ENCODE assay signal across 8 cellular contexts in the genomic region with DNA sequence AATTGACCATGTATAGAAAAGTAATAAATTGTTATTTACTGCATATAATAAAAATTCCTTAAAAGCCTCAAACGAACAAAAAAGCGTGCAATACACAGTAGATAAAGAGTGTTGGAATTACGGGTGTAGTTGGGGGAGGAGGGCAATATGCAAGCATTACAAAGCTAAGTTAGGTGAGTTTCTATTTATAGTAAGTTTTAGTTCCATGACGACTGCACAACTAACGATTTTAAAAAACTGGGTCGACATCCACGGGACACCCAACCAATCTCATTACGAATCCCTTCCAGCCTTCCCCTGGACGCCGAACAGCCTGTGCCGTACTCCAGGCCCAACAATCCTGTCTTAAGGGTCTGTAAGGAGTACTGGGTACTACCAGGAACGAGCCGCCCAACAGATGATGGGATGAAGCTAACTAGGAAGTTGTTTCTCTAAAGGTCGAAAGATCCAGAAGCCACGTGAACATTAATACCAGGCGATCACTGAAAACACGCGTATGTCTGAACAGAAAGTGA. TPM values are rescaled to one million over a fixed set of nuclear protein-coding genes. Genes with fewer than 3 reads are reported as not detected.
DNase-seq lines count a peak whose midpoint lies in the region; ATAC-seq lines count a peak whose summit lies in the region.
"Had no signal": no experiment of that assay in that cellular context is flagged by ENCODE, and none has a peak within 500 bp of the region (broad histone marks: within the 10 kb centered on the region; RNA-seq: fewer than 3 reads in every experiment).

No MANE protein-coding gene starts in this region.

- intact Hi-C loops in aorta (cut with DNase I): loop anchor here (5.0 to 10.0 kb wide), 3 partner anchors 717 to 1140 kb away; a partner anchor contains a TSS

- H3K4me3 Mint-ChIP-seq in activated CD4-positive, alpha-beta memory T cell treated with anti-CD3 and anti-CD28 coated beads, Interleukin-2, amount 10 ng/mL, durations not matched to agents 7 days and 5 days: peak overlapping the region; percentile 97
- H3K4me3 Mint-ChIP-seq in stimulated activated naive CD8-positive, alpha-beta T cell treated with anti-CD3 and anti-CD28 coated beads, Interleukin-15, amount 100 ng/mL, for 72 hours: peak overlapping the region; percentile 91

- H3K27me3 ChIP-seq in aorta (ENCODE audit: control insufficient read depth in 1 of 2, insufficient read depth in 2 of 2, low read length in 1 of 2): no peaks in the 10 kb centered on the region

- H3K36me3 ChIP-seq in ES-I3 (ENCODE audit: insufficient read depth, low read length): peaks cover 8% of the 10 kb centered on the region
- H3K36me3 ChIP-seq in aorta (ENCODE audit: control insufficient read depth in 1 of 2, insufficient read depth in 2 of 2, low read length in 1 of 2): no peaks in the 10 kb centered on the region

- no peaks in the 10 kb centered on the region for H3K4me1 ChIP-seq in ES-I3 (ENCODE audit: insufficient read depth, low read length)
- no peaks in the 10 kb centered on the region for H3K4me1 ChIP-seq in aorta (ENCODE audit: control insufficient read depth in 1 of 2, insufficient read depth in 2 of 2, low read length in 2 of 2)

- H3K9ac ChIP-seq in ES-I3 (ENCODE audit: low read depth, low read length): peak overlapping the region; percentile 92

- CTCF ChIA-PET in activated CD4-positive, alpha-beta memory T cell treated with anti-CD3 and anti-CD28 coated beads, Interleukin-2, amount 10 ng/mL, durations not matched to agents 7 days and 5 days (lab: Charles Lee): interaction anchor here (0.6 to 4.0 kb wide), 10 partner anchors 15 to 1150 kb away, joined by 3 to 28 read pairs (median 4); a partner anchor contains a TSS

- POLR2A ChIA-PET in activated CD4-positive, alpha-beta memory T cell treated with anti-CD3 and anti-CD28 coated beads, Interleukin-2, amount 10 ng/mL, durations not matched to agents 7 days and 5 days (lab: Charles Lee): interaction anchor here (0.7 to 4.5 kb wide), 20 partner anchors 11 to 1135 kb away, joined by 3 to 40 read pairs (median 7); a partner anchor contains a TSS

- H3K27ac Mint-ChIP-seq in activated CD4-positive, alpha-beta memory T cell treated with anti-CD3 and anti-CD28 coated beads, Interleukin-2, amount 10 ng/mL, durations not matched to agents 7 days and 5 days: peak overlapping the region; percentile 84
- H3K27ac Mint-ChIP-seq in stimulated activated naive CD8-positive, alpha-beta T cell treated with anti-CD3 and anti-CD28 coated beads, Interleukin-15, amount 100 ng/mL, for 72 hours: peak overlapping the region; percentile 92 to 96

- no peaks in the 10 kb centered on the region for H3K9me3 ChIP-seq in ES-I3 (ENCODE audit: control insufficient read depth, insufficient read depth, low read length)
- H3K9me3 ChIP-seq in aorta (ENCODE audit: control insufficient read depth, low read length): no peaks in the 10 kb centered on the region

- no peak overlapping the region for H3K27ac ChIP-seq in aorta (ENCODE audit: low read depth in 1 of 2, low read length in 2 of 2)

- peaks cover 37% of the 10 kb centered on the region for H3K36me3 Mint-ChIP-seq in activated CD4-positive, alpha-beta memory T cell treated with anti-CD3 and anti-CD28 coated beads, Interleukin-2, amount 10 ng/mL, durations not matched to agents 7 days and 5 days (ENCODE audit: low read depth)

- H3K4me3 ChIP-seq in aorta (ENCODE audit: low read length in 2 of 2): peak overlapping the region in 1 of 2 donors; percentile 82

- H3K4me1 Mint-ChIP-seq in activated CD4-positive, alpha-beta memory T cell treated with anti-CD3 and anti-CD28 coated beads, Interleukin-2, amount 10 ng/mL, durations not matched to agents 7 days and 5 days: peaks cover 45% of the 10 kb centered on the region
- peaks cover 9% of the 10 kb centered on the region for H3K4me1 Mint-ChIP-seq in stimulated activated naive CD8-positive, alpha-beta T cell treated with anti-CD3 and anti-CD28 coated beads, Interleukin-15, amount 100 ng/mL, for 72 hours

- WGBS in aorta, 2 donors: 3% methylated on average over 18 of the region's 18 CpGs

- no peaks in the 10 kb centered on the region for H3K27me3 Mint-ChIP-seq in activated CD4-positive, alpha-beta memory T cell treated with anti-CD3 and anti-CD28 coated beads, Interleukin-2, amount 10 ng/mL, durations not matched to agents 7 days and 5 days
- H3K27me3 Mint-ChIP-seq in stimulated activated naive CD8-positive, alpha-beta T cell treated with anti-CD3 and anti-CD28 coated beads, Interleukin-15, amount 100 ng/mL, for 72 hours: no peaks in the 10 kb centered on the region

- peak; percentile 26 for DNase-seq in activated CD4-positive, alpha-beta memory T cell treated with anti-CD3 and anti-CD28 coated beads, Interleukin-2, amount 10 ng/mL, durations not matched to agents 7 days and 5 days
- DNase-seq in iris pigment epithelial cell (ENCODE audit: low read depth): peak; percentile 21
- no peak for DNase-seq in stimulated activated naive CD8-positive, alpha-beta T cell treated with anti-CD3 and anti-CD28 coated beads, Interleukin-15, amount 100 ng/mL, for 72 hours
- DNase-seq in aorta: no peak

- ATAC-seq in HG03045 (IDR thresholded peaks at IDR 0.05; ENCODE audit: unreplicated experiment) (peak; percentile 0), aorta (ENCODE audit: low FRiP score) (no peak), GM21515 (IDR thresholded peaks at IDR 0.05; ENCODE audit: unreplicated experiment) (no peak)
- no peak for ATAC-seq in stimulated activated naive CD8-positive, alpha-beta T cell treated with anti-CD3 and anti-CD28 coated beads, Interleukin-15, amount 100 ng/mL, for 72 hours

- H3K9me3 Mint-ChIP-seq in activated CD4-positive, alpha-beta memory T cell treated with anti-CD3 and anti-CD28 coated beads, Interleukin-2, amount 10 ng/mL, durations not matched to agents 7 days and 5 days: no peaks in the 10 kb centered on the region
- H3K9me3 Mint-ChIP-seq in stimulated activated naive CD8-positive, alpha-beta T cell treated with anti-CD3 and anti-CD28 coated beads, Interleukin-15, amount 100 ng/mL, for 72 hours: no peaks in the 10 kb centered on the region

RNA-seq across cellular contexts. Expression of a gene that starts 0.7 kb away (rescaled TPM):
- total RNA-seq in activated CD4-positive, alpha-beta memory T cell treated with anti-CD3 and anti-CD28 coated beads, Interleukin-2, amount 10 ng/mL, durations not matched to agents 7 days and 5 days: 10 to 100 TPM; 27.0 to 27.9 TPM
- total RNA-seq in aorta: under 1 TPM; 0.23 to 0.63 TPM
- polyA plus RNA-seq in aorta: under 1 TPM in 1 of 2 donors, not detected in 1; 0.13 TPM

RNA-seq across cellular contexts. Expression of a gene that starts 22.6 kb away (rescaled TPM):
- total RNA-seq in activated CD4-positive, alpha-beta memory T cell treated with anti-CD3 and anti-CD28 coated beads, Interleukin-2, amount 10 ng/mL, durations not matched to agents 7 days and 5 days: not detected
- not detected for total RNA-seq in aorta
- polyA plus RNA-seq in aorta: not detected
- total RNA-seq: activated CD8-positive, alpha-beta memory T cell treated with anti-CD3 and anti-CD28 coated beads for 36 hours had no signal

RNA-seq across cellular contexts. Expression of a gene that starts 48.1 kb away (rescaled TPM):
- not detected for total RNA-seq in activated CD4-positive, alpha-beta memory T cell treated with anti-CD3 and anti-CD28 coated beads, Interleukin-2, amount 10 ng/mL, durations not matched to agents 7 days and 5 days
- total RNA-seq in aorta: under 1 TPM in 1 of 2 donors, not detected in 1; 0.13 TPM
- polyA plus RNA-seq in aorta: not detected
- total RNA-seq: activated CD8-positive, alpha-beta memory T cell treated with anti-CD3 and anti-CD28 coated beads for 36 hours had no signal

Comparison
In these comparisons a context has a peak if more than half of its experiments do, and no peak if none do; other contexts are left out.
1. DNase-seq: peak in activated CD4-positive, alpha-beta memory T cell treated with anti-CD3 and anti-CD28 coated beads, Interleukin-2, amount 10 ng/mL, durations not matched to agents 7 days and 5 days (single experiment) and iris pigment epithelial cell (single experiment); none in stimulated activated naive CD8-positive, alpha-beta T cell treated with anti-CD3 and anti-CD28 coated beads, Interleukin-15, amount 100 ng/mL, for 72 hours (0 of 2) and aorta (0 of 2).
2. RNA of a gene that starts 0.7 kb away (total RNA-seq): 27.0 to 27.9 TPM in activated CD4-positive, alpha-beta memory T cell treated with anti-CD3 and anti-CD28 coated beads, Interleukin-2, amount 10 ng/mL, durations not matched to agents 7 days and 5 days; 0.23 to 0.63 TPM in aorta; every median in the first group is over 10 times any median in the second.